In genomic region chr14:50762001-50762930, GRCh38 we compare ENCODE assay signal across 9 cellular contexts.
A peak's percentile ranks its signal among the peaks of the same experiment; 100 is the strongest.
DNase-seq lines count a peak whose midpoint lies in the region; ATAC-seq, FAIRE-seq and TF ChIP-seq lines count a peak whose summit lies in the region.
"Had no signal": no experiment of that assay in that cellular context is flagged by ENCODE, and none has a peak within 500 bp of the region (broad histone marks: within the 10 kb centered on the region; RNA-seq: fewer than 3 reads in every experiment).

No MANE protein-coding gene starts in this region.

- POLR2A ChIA-PET in AG04450 (lab: Yijun Ruan, JAX) = interaction anchor here (1.0 to 2.1 kb wide), 5 partner anchors 10 to 113 kb away, joined by 3 to 11 read pairs (median 6); partner anchors contain the start of gene SAV1

- peaks cover 16% of the 10 kb centered on the region for H3K4me1 ChIP-seq in left ventricle myocardium inferior

- TF ChIP-seq CTCF in AG04450 (IDR thresholded peaks at IDR 0.05; ENCODE audit: low read depth, low read length) (no peak), bronchial epithelial cell (IDR thresholded peaks at IDR 0.05; ENCODE audit: insufficient read depth, low read length, severe bottlenecking) (no peak), left ventricle myocardium inferior (IDR thresholded peaks at IDR 0.05; ENCODE audit: borderline replicate concordance) (no peak)

- no peaks in the 10 kb centered on the region for H3K9me3 Mint-ChIP-seq in stimulated activated effector memory CD8-positive, alpha-beta T cell treated with anti-CD3 and anti-CD28 coated beads, Interleukin-12 subunit alpha, Interleukin-12 subunit beta, amount 100 ng/mL, for 72 hours

- H3K27ac Mint-ChIP-seq in stimulated activated effector memory CD8-positive, alpha-beta T cell treated with anti-CD3 and anti-CD28 coated beads, Interleukin-12 subunit alpha, Interleukin-12 subunit beta, amount 100 ng/mL, for 72 hours = peak overlapping the region; percentile 57

- ATAC-seq in HG03432 (IDR thresholded peaks at IDR 0.05; ENCODE audit: unreplicated experiment) = peak; percentile 87
- peak; percentile 100 for ATAC-seq in stimulated activated effector memory CD8-positive, alpha-beta T cell treated with anti-CD3 and anti-CD28 coated beads, Interleukin-12 subunit alpha, Interleukin-12 subunit beta, amount 100 ng/mL, for 72 hours

- FAIRE-seq in bronchial epithelial cell (lab: Jason Lieb, UNC) = no peak
- FAIRE-seq: GM18507 had no signal

- no peak overlapping the region for H3K4me3 Mint-ChIP-seq in stimulated activated effector memory CD8-positive, alpha-beta T cell treated with anti-CD3 and anti-CD28 coated beads, Interleukin-12 subunit alpha, Interleukin-12 subunit beta, amount 100 ng/mL, for 72 hours

- intact Hi-C loops in left ventricle myocardium inferior (cut with micrococcal nuclease) = no loop called here

- CTCF ChIA-PET in AG04450 (lab: Charles Lee) = interaction anchor here (0.7 to 7.0 kb wide), 9 partner anchors 8 to 219 kb away, joined by 3 to 100 read pairs (median 5); no protein-coding TSS in a partner anchor

- no peak overlapping the region for H3K4me3 ChIP-seq in AG04450 (ENCODE audit: low read depth, low read length)
- no peak overlapping the region for H3K4me3 ChIP-seq in bronchial epithelial cell (ENCODE audit: low read depth, low read length)
- H3K4me3 ChIP-seq in left ventricle myocardium inferior = no peak overlapping the region

- peaks cover 48% of the 10 kb centered on the region for H3K36me3 Mint-ChIP-seq in stimulated activated effector memory CD8-positive, alpha-beta T cell treated with anti-CD3 and anti-CD28 coated beads, Interleukin-12 subunit alpha, Interleukin-12 subunit beta, amount 100 ng/mL, for 72 hours

- H3K9me3 ChIP-seq in AG04450 (ENCODE audit: control insufficient read depth, insufficient read depth, low read length) (no peaks in the 10 kb centered on the region), left ventricle myocardium inferior (replicated peaks) (no peaks in the 10 kb centered on the region)

- peaks cover 40% of the 10 kb centered on the region for H3K4me1 Mint-ChIP-seq in stimulated activated effector memory CD8-positive, alpha-beta T cell treated with anti-CD3 and anti-CD28 coated beads, Interleukin-12 subunit alpha, Interleukin-12 subunit beta, amount 100 ng/mL, for 72 hours

- peaks cover 15% of the 10 kb centered on the region for H3K36me3 ChIP-seq in bronchial epithelial cell (ENCODE audit: control insufficient read depth, insufficient read depth, low read length)
- peaks cover 96% of the 10 kb centered on the region for H3K36me3 ChIP-seq in left ventricle myocardium inferior

- no peaks in the 10 kb centered on the region for H3K27me3 ChIP-seq in AG04450 (ENCODE audit: control insufficient read depth, insufficient read depth, low read length)
- no peaks in the 10 kb centered on the region for H3K27me3 ChIP-seq in bronchial epithelial cell (ENCODE audit: control insufficient read depth, insufficient read depth, low read length)
- H3K27me3 ChIP-seq in left ventricle myocardium inferior (ENCODE audit: low read depth) = no peaks in the 10 kb centered on the region

- H3K27ac ChIP-seq in AG04450 (ENCODE audit: low read depth, low read length) (no peak overlapping the region), left ventricle myocardium inferior (replicated peaks) (no peak overlapping the region)

- DNase-seq in AG04450 (ENCODE audit: low read depth, low spot score) = peak; percentile 38
- peak; percentile 16 for DNase-seq in GM19240 (ENCODE audit: insufficient read length, low spot score)
- peak; percentile 75 for DNase-seq in bronchial epithelial cell (ENCODE audit: low read depth)
- peak in 1 of 2 donors; percentile 64 for DNase-seq in stimulated activated effector memory CD8-positive, alpha-beta T cell treated with anti-CD3 and anti-CD28 coated beads, Interleukin-12 subunit alpha, Interleukin-12 subunit beta, amount 100 ng/mL, for 72 hours (ENCODE audit: low spot score in 2 of 2)
- no peak for DNase-seq in midbrain (lab: John Stamatoyannopoulos, UW)
- no peak for DNase-seq in 8988T
- DNase-seq in left ventricle myocardium inferior = no peak

Comparison
In these comparisons a context has a peak if more than half of its experiments do, and no peak if none do; other contexts are left out.
1. DNase-seq: peak in AG04450 (single experiment), GM19240 (single experiment) and bronchial epithelial cell (single experiment); none in midbrain (single experiment), 8988T (single experiment) and left ventricle myocardium inferior (single experiment).